In the genomic region with DNA sequence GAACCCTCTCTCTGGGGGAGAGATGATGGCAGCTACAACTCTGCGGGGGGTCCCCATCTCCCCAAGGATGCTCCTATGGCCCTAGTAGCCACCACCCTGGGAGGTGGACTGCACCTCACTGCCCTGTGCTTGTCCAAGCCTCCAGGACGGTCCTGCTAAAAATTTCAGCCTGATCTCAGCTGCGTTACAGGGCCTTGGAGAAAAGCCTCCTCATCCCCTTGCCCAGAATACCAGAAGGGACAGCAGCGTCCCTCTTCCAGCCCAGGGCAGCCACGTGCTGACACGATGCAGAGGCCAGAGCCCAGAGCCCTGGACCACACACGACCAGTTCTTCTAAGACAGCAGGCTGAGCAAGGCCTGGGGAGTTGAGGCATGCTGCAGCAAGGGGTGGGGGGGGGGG, we compare ENCODE assay signal across 19 cellular contexts.
"Had no signal": no experiment of that assay in that cellular context is flagged by ENCODE, and none has a peak within 500 bp of the region (broad histone marks: within the 10 kb centered on the region; RNA-seq: fewer than 3 reads in every experiment).

No MANE protein-coding gene starts in this region.

- H3K4me3 ChIP-seq: MG63 had no signal

- H3K27ac ChIP-seq: RWPE1 had no signal

- H3K27me3 ChIP-seq: MG63 had no signal

- H3K36me3 ChIP-seq: MG63 had no signal

- DNase-seq: Karpas-422, KG1, MG63, NCI-H1092, NCI-H1105 treated with DMSO at 0.1 percent for 48 hours, NCI-H1417 treated with DMSO at 0.1 percent for 48 hours, NCI-H146, NCI-H1694 treated with DMSO at 0.1 percent for 48 hours, NCI-H1930, NCI-H2081, NCI-H2107, NCI-H2227 treated with DMSO at 0.1 percent for 48 hours, NCI-H524 treated with DMSO at 0.1 percent for 48 hours, NCI-H69, NCI-H774, SHP77, SK-N-SH, SW 1271 had no signal

- H3K9me3 ChIP-seq: MG63, SK-N-SH had no signal
